16 cellular contexts compared by ENCODE assay signal in the genomic region with DNA sequence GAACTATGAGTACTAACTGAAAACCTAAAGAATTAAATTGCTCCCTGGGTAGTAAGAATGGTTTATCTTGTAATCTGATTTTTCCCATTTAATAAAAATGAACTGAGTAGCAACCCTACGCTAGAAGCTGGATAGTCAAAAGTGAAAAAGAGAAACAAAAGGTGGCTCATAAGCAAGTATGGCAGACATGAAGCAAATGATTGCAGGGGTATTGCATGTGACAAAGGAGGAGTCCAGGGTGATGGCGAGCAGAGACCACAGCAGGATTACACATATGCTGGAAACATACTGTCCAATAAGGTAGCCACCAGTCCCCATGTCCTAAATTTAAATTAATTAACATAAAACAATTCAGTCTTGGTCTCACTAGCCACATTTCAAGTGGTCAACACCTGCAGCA.
A peak's percentile ranks its signal among the peaks of the same experiment; 100 is the strongest.
DNase-seq lines count a peak whose midpoint lies in the region; ATAC-seq and TF ChIP-seq lines count a peak whose summit lies in the region.
"Had no signal": no experiment of that assay in that cellular context is flagged by ENCODE, and none has a peak within 500 bp of the region (broad histone marks: within the 10 kb centered on the region; RNA-seq: fewer than 3 reads in every experiment).

No MANE protein-coding gene starts in this region.

- 0 out of 2 replicates have a peak, but pooled peaks cover 2% of the 10 kb centered on the region for H3K79me2 ChIP-seq in GM23338 (replicated peaks; ENCODE audit: insufficient read depth)

- no peak overlapping the region for H3K27ac ChIP-seq in GM23338 (ENCODE audit: low read depth)
- H3K27ac ChIP-seq in psoas muscle = no peak overlapping the region
- H3K27ac ChIP-seq: C4-2B had no signal

- intact Hi-C loops in psoas muscle (cut with DNase I) = loop anchor here in 1 of 2 donors (10.0 kb wide), 1 partner anchor 711 kb away; no protein-coding TSS in a partner anchor

- WGBS in psoas muscle, 3 donors = 88 to 96% (median 92%) methylated on average over 2 of the region's 2 CpGs

- H3K9me3 ChIP-seq in adipocyte (ENCODE audit: control insufficient read depth, low read length) (no peaks in the 10 kb centered on the region), psoas muscle (no peaks in the 10 kb centered on the region)
- H3K9me3 ChIP-seq: Caco-2 had no signal

- no peak overlapping the region for H2AFZ ChIP-seq in GM23338

- peaks cover 19% of the 10 kb centered on the region; the same call in 2 of the 3 replicates for H3K36me3 Mint-ChIP-seq in GM23338 (ENCODE audit: low read depth)

- H3K9me3 Mint-ChIP-seq in GM23338 = no peaks in the 10 kb centered on the region
- H3K9me3 Mint-ChIP-seq: CD4-positive, alpha-beta T cell had no signal

- peaks cover 17% of the 10 kb centered on the region for H3K4me1 Mint-ChIP-seq in GM23338

- H3K4me3 ChIP-seq in GM23338 (no peak overlapping the region), adipocyte (ENCODE audit: low read length) (no peak overlapping the region), psoas muscle (no peak overlapping the region)

- H3K4me1 ChIP-seq in GM23338 (ENCODE audit: insufficient read depth) = peaks cover 1% of the 10 kb centered on the region
- peaks cover 29% of the 10 kb centered on the region for H3K4me1 ChIP-seq in adipocyte (ENCODE audit: control insufficient read depth, insufficient read depth, low read length)
- peaks cover 23% of the 10 kb centered on the region for H3K4me1 ChIP-seq in psoas muscle
- H3K4me1 ChIP-seq: Caco-2 had no signal

- H3K4me3 Mint-ChIP-seq in GM23338 = no peak overlapping the region
- H3K4me3 Mint-ChIP-seq: CD4-positive, alpha-beta T cell had no signal

- peaks cover 7% of the 10 kb centered on the region for H3K36me3 ChIP-seq in GM23338 (ENCODE audit: insufficient read depth)
- peaks cover 59% of the 10 kb centered on the region for H3K36me3 ChIP-seq in adipocyte (ENCODE audit: control insufficient read depth, insufficient read depth, low read length, severe bottlenecking)
- peaks cover 15 to 66% of the 10 kb centered on the region in 2 donors for H3K36me3 ChIP-seq in psoas muscle (ENCODE audit: insufficient read depth in 1 of 2, low read depth in 1 of 2)

- TF ChIP-seq POLR2A in erythroblast (IDR thresholded peaks at IDR 0.05; ENCODE audit: low read length) = no peak

- peak overlapping the region; percentile 53 for H3K9ac ChIP-seq in adipocyte (ENCODE audit: low read length)

- no peak for DNase-seq in GM23338 (ENCODE audit: low spot score)
- no peak for DNase-seq in adipocyte (ENCODE audit: low read depth)
- peak; percentile 4 to 57 for DNase-seq in erythroblast (lab: John Stamatoyannopoulos, UW)
- no peak for DNase-seq in psoas muscle
- DNase-seq in HPDE6-E6E7 (ENCODE audit: extremely low spot score) = no peak
- no peak for DNase-seq in DMS53 treated with DMSO at 0.1 percent for 48 hours (lab: John Stamatoyannopoulos, UW; ENCODE audit: unreplicated experiment)
- DNase-seq in activated CD8-positive, alpha-beta memory T cell treated with anti-CD3 and anti-CD28 coated beads, Interleukin-2, amount 50 U/mL, for 48 hours = no peak
- DNase-seq: ACHN; AML-193; Caco-2; CD4-positive, alpha-beta T cell; DMS79; GDM1; GOT3; H7 had no signal

- no peaks in the 10 kb centered on the region for H3K27me3 ChIP-seq in GM23338 (ENCODE audit: insufficient read depth)
- no peaks in the 10 kb centered on the region for H3K27me3 ChIP-seq in adipocyte (replicated peaks; ENCODE audit: control insufficient read depth, insufficient read depth, low read length)
- no peaks in the 10 kb centered on the region for H3K27me3 ChIP-seq in psoas muscle (ENCODE audit: insufficient read depth in 3 of 3, low read length in 2 of 3)

- no peak overlapping the region for H3K4me2 ChIP-seq in GM23338

- TF ChIP-seq CTCF in GM23338 (conservative IDR thresholded peaks at IDR 0.05; ENCODE audit: low read depth in 2 of 2) = no peak
- no peak for TF ChIP-seq CTCF in psoas muscle (IDR thresholded peaks at IDR 0.05)

- no peak for ATAC-seq in GM23338
- peak in 3 of 4 donors; percentile 21 to 36 (median 22) for ATAC-seq in psoas muscle

- peak overlapping the region; percentile 65; the same call in 1 of the 2 replicates for H3K27ac Mint-ChIP-seq in GM23338
- H3K27ac Mint-ChIP-seq: CD4-positive, alpha-beta T cell had no signal

- H3K9me2 ChIP-seq in GM23338 (ENCODE audit: insufficient read depth) = no peaks in the 10 kb centered on the region

- H3K27me3 Mint-ChIP-seq in GM23338 (ENCODE audit: insufficient read depth, low read depth, poor library complexity) = peaks cover 2% of the 10 kb centered on the region
- H3K27me3 Mint-ChIP-seq: CD4-positive, alpha-beta T cell had no signal

- H4K20me1 ChIP-seq in GM23338 (replicated peaks; ENCODE audit: insufficient read depth) = no peaks in the 10 kb centered on the region; the same call in 1 of the 2 replicates

- no peaks in the 10 kb centered on the region for H3F3A ChIP-seq in GM23338 (replicated peaks; ENCODE audit: low read depth)

TF ChIP-seq in GM23338, 12 proteins besides CTCF, POLR2A, EP300 and RAD21 (continues in another document):
- TF ChIP-seq ZNF114 (CRISPR knock-in tag; IDR thresholded peaks at IDR 0.05) (no peak), STAT1 (IDR thresholded peaks at IDR 0.05; ENCODE audit: unreplicated experiment) (no peak), CREB1 (CRISPR knock-in tag; IDR thresholded peaks at IDR 0.05; ENCODE audit: low read depth) (no peak), EZH2 (IDR thresholded peaks at IDR 0.05; ENCODE audit: low read depth, unreplicated experiment) (no peak), NANOG (IDR thresholded peaks at IDR 0.05; ENCODE audit: borderline replicate concordance) (no peak), ZNF331 (CRISPR knock-in tag; IDR thresholded peaks at IDR 0.05; ENCODE audit: low read depth) (no peak)
- TF ChIP-seq, protein P1, sequence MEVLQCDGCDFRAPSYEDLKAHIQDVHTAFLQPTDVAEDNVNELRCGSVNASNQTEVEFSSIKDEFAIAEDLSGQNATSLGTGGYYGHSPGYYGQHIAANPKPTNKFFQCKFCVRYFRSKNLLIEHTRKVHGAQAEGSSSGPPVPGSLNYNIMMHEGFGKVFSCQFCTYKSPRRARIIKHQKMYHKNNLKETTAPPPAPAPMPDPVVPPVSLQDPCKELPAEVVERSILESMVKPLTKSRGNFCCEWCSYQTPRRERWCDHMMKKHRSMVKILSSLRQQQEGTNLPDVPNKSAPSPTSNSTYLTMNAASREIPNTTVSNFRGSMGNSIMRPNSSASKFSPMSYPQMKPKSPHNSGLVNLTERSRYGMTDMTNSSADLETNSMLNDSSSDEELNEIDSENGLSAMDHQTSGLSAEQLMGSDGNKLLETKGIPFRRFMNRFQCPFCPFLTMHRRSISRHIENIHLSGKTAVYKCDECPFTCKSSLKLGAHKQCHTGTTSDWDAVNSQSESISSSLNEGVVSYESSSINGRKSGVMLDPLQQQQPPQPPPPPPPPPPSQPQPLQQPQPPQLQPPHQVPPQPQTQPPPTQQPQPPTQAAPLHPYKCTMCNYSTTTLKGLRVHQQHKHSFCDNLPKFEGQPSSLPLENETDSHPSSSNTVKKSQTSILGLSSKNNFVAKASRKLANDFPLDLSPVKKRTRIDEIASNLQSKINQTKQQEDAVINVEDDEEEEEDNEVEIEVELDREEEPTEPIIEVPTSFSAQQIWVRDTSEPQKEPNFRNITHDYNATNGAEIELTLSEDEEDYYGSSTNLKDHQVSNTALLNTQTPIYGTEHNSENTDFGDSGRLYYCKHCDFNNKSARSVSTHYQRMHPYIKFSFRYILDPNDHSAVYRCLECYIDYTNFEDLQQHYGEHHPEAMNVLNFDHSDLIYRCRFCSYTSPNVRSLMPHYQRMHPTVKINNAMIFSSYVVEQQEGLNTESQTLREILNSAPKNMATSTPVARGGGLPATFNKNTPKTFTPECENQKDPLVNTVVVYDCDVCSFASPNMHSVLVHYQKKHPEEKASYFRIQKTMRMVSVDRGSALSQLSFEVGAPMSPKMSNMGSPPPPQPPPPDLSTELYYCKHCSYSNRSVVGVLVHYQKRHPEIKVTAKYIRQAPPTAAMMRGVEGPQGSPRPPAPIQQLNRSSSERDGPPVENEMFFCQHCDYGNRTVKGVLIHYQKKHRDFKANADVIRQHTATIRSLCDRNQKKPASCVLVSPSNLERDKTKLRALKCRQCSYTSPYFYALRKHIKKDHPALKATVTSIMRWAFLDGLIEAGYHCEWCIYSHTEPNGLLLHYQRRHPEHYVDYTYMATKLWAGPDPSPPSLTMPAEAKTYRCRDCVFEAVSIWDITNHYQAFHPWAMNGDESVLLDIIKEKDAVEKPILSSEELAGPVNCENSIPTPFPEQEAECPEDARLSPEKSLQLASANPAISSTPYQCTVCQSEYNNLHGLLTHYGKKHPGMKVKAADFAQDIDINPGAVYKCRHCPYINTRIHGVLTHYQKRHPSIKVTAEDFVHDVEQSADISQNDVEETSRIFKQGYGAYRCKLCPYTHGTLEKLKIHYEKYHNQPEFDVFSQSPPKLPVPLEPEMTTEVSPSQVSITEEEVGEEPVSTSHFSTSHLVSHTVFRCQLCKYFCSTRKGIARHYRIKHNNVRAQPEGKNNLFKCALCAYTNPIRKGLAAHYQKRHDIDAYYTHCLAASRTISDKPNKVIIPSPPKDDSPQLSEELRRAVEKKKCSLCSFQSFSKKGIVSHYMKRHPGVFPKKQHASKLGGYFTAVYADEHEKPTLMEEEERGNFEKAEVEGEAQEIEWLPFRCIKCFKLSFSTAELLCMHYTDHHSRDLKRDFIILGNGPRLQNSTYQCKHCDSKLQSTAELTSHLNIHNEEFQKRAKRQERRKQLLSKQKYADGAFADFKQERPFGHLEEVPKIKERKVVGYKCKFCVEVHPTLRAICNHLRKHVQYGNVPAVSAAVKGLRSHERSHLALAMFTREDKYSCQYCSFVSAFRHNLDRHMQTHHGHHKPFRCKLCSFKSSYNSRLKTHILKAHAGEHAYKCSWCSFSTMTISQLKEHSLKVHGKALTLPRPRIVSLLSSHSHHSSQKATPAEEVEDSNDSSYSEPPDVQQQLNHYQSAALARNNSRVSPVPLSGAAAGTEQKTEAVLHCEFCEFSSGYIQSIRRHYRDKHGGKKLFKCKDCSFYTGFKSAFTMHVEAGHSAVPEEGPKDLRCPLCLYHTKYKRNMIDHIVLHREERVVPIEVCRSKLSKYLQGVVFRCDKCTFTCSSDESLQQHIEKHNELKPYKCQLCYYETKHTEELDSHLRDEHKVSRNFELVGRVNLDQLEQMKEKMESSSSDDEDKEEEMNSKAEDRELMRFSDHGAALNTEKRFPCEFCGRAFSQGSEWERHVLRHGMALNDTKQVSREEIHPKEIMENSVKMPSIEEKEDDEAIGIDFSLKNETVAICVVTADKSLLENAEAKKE (CRISPR knock-in tag; IDR thresholded peaks at IDR 0.05) = no peak
- TF ChIP-seq, protein P2, sequence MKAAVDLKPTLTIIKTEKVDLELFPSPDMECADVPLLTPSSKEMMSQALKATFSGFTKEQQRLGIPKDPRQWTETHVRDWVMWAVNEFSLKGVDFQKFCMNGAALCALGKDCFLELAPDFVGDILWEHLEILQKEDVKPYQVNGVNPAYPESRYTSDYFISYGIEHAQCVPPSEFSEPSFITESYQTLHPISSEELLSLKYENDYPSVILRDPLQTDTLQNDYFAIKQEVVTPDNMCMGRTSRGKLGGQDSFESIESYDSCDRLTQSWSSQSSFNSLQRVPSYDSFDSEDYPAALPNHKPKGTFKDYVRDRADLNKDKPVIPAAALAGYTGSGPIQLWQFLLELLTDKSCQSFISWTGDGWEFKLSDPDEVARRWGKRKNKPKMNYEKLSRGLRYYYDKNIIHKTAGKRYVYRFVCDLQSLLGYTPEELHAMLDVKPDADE (IDR thresholded peaks at IDR 0.05) = no peak

Comparison
In these comparisons a context has a peak if more than half of its experiments do, and no peak if none do; other contexts are left out.
1. DNase-seq: peak in erythroblast (2 of 2); none in GM23338 (single experiment), adipocyte (single experiment), psoas muscle (0 of 2), HPDE6-E6E7 (single experiment), DMS53 treated with DMSO at 0.1 percent for 48 hours (single experiment) and activated CD8-positive, alpha-beta memory T cell treated with anti-CD3 and anti-CD28 coated beads, Interleukin-2, amount 50 U/mL, for 48 hours (single experiment).